In genomic region chr17:2347805-2348685, GRCh38 we compare ENCODE assay signal across 1 cellular context.
TF ChIP-seq lines count a peak whose summit lies in the region.

No MANE protein-coding gene starts in this region.

TF ChIP-seq in HepG2, 621 proteins besides CTCF, POLR2A, EP300 and RAD21 (continues in another document):
- TF ChIP-seq ASH2L (IDR thresholded peaks at IDR 0.05; ENCODE audit: insufficient read length, low read depth, low read length): no peak
- TF ChIP-seq FOSL1 (CRISPR knock-in tag; IDR thresholded peaks at IDR 0.05; ENCODE audit: borderline replicate concordance): no peak
- TF ChIP-seq ERF (CRISPR knock-in tag; IDR thresholded peaks at IDR 0.05): no peak
- TF ChIP-seq ZNF251 (CRISPR knock-in tag; IDR thresholded peaks at IDR 0.05): no peak
- TF ChIP-seq ARID4A (CRISPR knock-in tag; IDR thresholded peaks at IDR 0.05; ENCODE audit: borderline replicate concordance): peak; percentile 28; the same call in 1 of the 2 replicates
- TF ChIP-seq NFYB (CRISPR knock-in tag; IDR thresholded peaks at IDR 0.05): peak; percentile 71
- TF ChIP-seq XRCC5 (optimal IDR thresholded peaks at IDR 0.05; ENCODE audit: low read length): peak; percentile 67
- TF ChIP-seq, protein P1, sequence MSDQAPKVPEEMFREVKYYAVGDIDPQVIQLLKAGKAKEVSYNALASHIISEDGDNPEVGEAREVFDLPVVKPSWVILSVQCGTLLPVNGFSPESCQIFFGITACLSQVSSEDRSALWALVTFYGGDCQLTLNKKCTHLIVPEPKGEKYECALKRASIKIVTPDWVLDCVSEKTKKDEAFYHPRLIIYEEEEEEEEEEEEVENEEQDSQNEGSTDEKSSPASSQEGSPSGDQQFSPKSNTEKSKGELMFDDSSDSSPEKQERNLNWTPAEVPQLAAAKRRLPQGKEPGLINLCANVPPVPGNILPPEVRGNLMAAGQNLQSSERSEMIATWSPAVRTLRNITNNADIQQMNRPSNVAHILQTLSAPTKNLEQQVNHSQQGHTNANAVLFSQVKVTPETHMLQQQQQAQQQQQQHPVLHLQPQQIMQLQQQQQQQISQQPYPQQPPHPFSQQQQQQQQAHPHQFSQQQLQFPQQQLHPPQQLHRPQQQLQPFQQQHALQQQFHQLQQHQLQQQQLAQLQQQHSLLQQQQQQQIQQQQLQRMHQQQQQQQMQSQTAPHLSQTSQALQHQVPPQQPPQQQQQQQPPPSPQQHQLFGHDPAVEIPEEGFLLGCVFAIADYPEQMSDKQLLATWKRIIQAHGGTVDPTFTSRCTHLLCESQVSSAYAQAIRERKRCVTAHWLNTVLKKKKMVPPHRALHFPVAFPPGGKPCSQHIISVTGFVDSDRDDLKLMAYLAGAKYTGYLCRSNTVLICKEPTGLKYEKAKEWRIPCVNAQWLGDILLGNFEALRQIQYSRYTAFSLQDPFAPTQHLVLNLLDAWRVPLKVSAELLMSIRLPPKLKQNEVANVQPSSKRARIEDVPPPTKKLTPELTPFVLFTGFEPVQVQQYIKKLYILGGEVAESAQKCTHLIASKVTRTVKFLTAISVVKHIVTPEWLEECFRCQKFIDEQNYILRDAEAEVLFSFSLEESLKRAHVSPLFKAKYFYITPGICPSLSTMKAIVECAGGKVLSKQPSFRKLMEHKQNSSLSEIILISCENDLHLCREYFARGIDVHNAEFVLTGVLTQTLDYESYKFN (CRISPR knock-in tag; conservative IDR thresholded peaks at IDR 0.05): peak; percentile 57
- TF ChIP-seq ZBTB37 (CRISPR knock-in tag; IDR thresholded peaks at IDR 0.05): 0 out of 2 replicates have a peak, but pooled peaks have one; percentile 48
- no peak for TF ChIP-seq ZNF142 (CRISPR knock-in tag; IDR thresholded peaks at IDR 0.05)
- no peak for TF ChIP-seq SUZ12 (IDR thresholded peaks at IDR 0.05; ENCODE audit: low read depth, low read length)
- TF ChIP-seq PAX8 (CRISPR knock-in tag; IDR thresholded peaks at IDR 0.05; ENCODE audit: borderline replicate concordance): no peak
- TF ChIP-seq SP2 (CRISPR knock-in tag; IDR thresholded peaks at IDR 0.05): peak; percentile 56
- no peak for TF ChIP-seq ELF1 (CRISPR knock-in tag; IDR thresholded peaks at IDR 0.05)
- no peak for TF ChIP-seq SETDB1 (CRISPR knock-in tag; IDR thresholded peaks at IDR 0.05; ENCODE audit: borderline replicate concordance)
- TF ChIP-seq, protein P2, sequence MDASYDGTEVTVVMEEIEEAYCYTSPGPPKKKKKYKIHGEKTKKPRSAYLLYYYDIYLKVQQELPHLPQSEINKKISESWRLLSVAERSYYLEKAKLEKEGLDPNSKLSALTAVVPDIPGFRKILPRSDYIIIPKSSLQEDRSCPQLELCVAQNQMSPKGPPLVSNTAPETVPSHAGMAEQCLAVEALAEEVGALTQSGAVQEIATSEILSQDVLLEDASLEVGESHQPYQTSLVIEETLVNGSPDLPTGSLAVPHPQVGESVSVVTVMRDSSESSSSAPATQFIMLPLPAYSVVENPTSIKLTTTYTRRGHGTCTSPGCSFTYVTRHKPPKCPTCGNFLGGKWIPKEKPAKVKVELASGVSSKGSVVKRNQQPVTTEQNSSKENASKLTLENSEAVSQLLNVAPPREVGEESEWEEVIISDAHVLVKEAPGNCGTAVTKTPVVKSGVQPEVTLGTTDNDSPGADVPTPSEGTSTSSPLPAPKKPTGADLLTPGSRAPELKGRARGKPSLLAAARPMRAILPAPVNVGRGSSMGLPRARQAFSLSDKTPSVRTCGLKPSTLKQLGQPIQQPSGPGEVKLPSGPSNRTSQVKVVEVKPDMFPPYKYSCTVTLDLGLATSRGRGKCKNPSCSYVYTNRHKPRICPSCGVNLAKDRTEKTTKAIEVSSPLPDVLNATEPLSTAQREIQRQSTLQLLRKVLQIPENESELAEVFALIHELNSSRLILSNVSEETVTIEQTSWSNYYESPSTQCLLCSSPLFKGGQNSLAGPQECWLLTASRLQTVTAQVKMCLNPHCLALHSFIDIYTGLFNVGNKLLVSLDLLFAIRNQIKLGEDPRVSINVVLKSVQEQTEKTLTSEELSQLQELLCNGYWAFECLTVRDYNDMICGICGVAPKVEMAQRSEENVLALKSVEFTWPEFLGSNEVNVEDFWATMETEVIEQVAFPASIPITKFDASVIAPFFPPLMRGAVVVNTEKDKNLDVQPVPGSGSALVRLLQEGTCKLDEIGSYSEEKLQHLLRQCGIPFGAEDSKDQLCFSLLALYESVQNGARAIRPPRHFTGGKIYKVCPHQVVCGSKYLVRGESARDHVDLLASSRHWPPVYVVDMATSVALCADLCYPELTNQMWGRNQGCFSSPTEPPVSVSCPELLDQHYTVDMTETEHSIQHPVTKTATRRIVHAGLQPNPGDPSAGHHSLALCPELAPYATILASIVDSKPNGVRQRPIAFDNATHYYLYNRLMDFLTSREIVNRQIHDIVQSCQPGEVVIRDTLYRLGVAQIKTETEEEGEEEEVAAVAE (CRISPR knock-in tag; IDR thresholded peaks at IDR 0.05; ENCODE audit: borderline replicate concordance): no peak
- TF ChIP-seq BRCA1 (CRISPR knock-in tag; IDR thresholded peaks at IDR 0.05): no peak
- TF ChIP-seq HMG20B (CRISPR knock-in tag; conservative IDR thresholded peaks at IDR 0.05): peak; percentile 62; the same call in 1 of the 2 replicates
- TF ChIP-seq HDAC2 (CRISPR knock-in tag; IDR thresholded peaks at IDR 0.05): peak; percentile 66; the same call in 1 of the 2 replicates
- TF ChIP-seq ZNF878 (CRISPR knock-in tag; IDR thresholded peaks at IDR 0.05): no peak
- peak; percentile 98 for TF ChIP-seq SIX1 (CRISPR knock-in tag; IDR thresholded peaks at IDR 0.05; ENCODE audit: borderline replicate concordance)
- TF ChIP-seq SP4 (CRISPR knock-in tag; IDR thresholded peaks at IDR 0.05): 0 out of 2 replicates have a peak, but pooled peaks have one; percentile 31
- TF ChIP-seq, protein P3, sequence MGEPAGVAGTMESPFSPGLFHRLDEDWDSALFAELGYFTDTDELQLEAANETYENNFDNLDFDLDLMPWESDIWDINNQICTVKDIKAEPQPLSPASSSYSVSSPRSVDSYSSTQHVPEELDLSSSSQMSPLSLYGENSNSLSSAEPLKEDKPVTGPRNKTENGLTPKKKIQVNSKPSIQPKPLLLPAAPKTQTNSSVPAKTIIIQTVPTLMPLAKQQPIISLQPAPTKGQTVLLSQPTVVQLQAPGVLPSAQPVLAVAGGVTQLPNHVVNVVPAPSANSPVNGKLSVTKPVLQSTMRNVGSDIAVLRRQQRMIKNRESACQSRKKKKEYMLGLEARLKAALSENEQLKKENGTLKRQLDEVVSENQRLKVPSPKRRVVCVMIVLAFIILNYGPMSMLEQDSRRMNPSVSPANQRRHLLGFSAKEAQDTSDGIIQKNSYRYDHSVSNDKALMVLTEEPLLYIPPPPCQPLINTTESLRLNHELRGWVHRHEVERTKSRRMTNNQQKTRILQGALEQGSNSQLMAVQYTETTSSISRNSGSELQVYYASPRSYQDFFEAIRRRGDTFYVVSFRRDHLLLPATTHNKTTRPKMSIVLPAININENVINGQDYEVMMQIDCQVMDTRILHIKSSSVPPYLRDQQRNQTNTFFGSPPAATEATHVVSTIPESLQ (CRISPR knock-in tag; conservative IDR thresholded peaks at IDR 0.05): no peak
- TF ChIP-seq, protein P4, sequence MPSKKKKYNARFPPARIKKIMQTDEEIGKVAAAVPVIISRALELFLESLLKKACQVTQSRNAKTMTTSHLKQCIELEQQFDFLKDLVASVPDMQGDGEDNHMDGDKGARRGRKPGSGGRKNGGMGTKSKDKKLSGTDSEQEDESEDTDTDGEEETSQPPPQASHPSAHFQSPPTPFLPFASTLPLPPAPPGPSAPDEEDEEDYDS (CRISPR knock-in tag; IDR thresholded peaks at IDR 0.05): 0 out of 2 replicates have a peak, but pooled peaks have one; percentile 42
- TF ChIP-seq CERS6 (CRISPR knock-in tag; IDR thresholded peaks at IDR 0.05): no peak
- TF ChIP-seq FOXO1 (CRISPR knock-in tag; IDR thresholded peaks at IDR 0.05): 0 out of 2 replicates have a peak, but pooled peaks have one; percentile 28
- no peak for TF ChIP-seq PCBP1 (IDR thresholded peaks at IDR 0.05; ENCODE audit: borderline replicate concordance, low read depth, low read length)
- TF ChIP-seq SP140L (CRISPR knock-in tag; IDR thresholded peaks at IDR 0.05; ENCODE audit: borderline replicate concordance): no peak
